In genomic region chr11:124070906-124071621, GRCh38 we compare ENCODE assay signal across 8 cellular contexts. TPM values are rescaled to one million over a fixed set of nuclear protein-coding genes. Genes with fewer than 3 reads are reported as not detected.
DNase-seq lines count a peak whose midpoint lies in the region; ATAC-seq and TF ChIP-seq lines count a peak whose summit lies in the region.

No MANE protein-coding gene starts in this region.

- no peak overlapping the region for H3K4me3 ChIP-seq in uterus

- H3K36me3 ChIP-seq in uterus, result no peaks in the 10 kb centered on the region

- ATAC-seq in GM21390 (IDR thresholded peaks at IDR 0.05; ENCODE audit: unreplicated experiment) (peak; percentile 87), foreskin keratinocyte (peak; percentile 4)
- ATAC-seq in activated T-helper 17 cell treated with anti-CD3 and anti-CD28 coated beads, Interleukin-2, amount 50 U/mL, for 72 hours (replicated peaks), result peak; percentile 42

- TF ChIP-seq CTCF in foreskin keratinocyte (conservative IDR thresholded peaks at IDR 0.05) (peak; percentile 85), uterus (IDR thresholded peaks at IDR 0.05) (peak; percentile 45 to 64 (median 57))

- H3K4me1 ChIP-seq in foreskin keratinocyte, result peaks cover 13% of the 10 kb centered on the region
- H3K4me1 ChIP-seq in uterus, result no peaks in the 10 kb centered on the region

- H3K27me3 ChIP-seq in foreskin keratinocyte (peaks cover 8% of the 10 kb centered on the region), uterus (no peaks in the 10 kb centered on the region)

- no peak for TF ChIP-seq POLR2A in uterus (IDR thresholded peaks at IDR 0.05)

- H3K27ac ChIP-seq in foreskin keratinocyte (no peak overlapping the region), uterus (no peak overlapping the region)

- H3K4me1 Mint-ChIP-seq in activated T-helper 17 cell treated with anti-CD3 and anti-CD28 coated beads, Interleukin-2, amount 50 U/mL, for 72 hours, result no peaks in the 10 kb centered on the region

- H3K9me3 Mint-ChIP-seq in activated T-helper 17 cell treated with anti-CD3 and anti-CD28 coated beads, Interleukin-2, amount 50 U/mL, for 72 hours, result no peaks in the 10 kb centered on the region

- intact Hi-C loops in posterior cingulate gyrus (cut with DNase I) (loop anchor here (5.0 to 10.0 kb wide), 2 partner anchors 261 to 514 kb away; no protein-coding TSS in a partner anchor), uterus (cut with DNase I; ENCODE audit: low total_unique reads) (no loop called here)

- H3K4me3 Mint-ChIP-seq in activated T-helper 17 cell treated with anti-CD3 and anti-CD28 coated beads, Interleukin-2, amount 50 U/mL, for 72 hours, result no peak overlapping the region

- H3K36me3 Mint-ChIP-seq in activated T-helper 17 cell treated with anti-CD3 and anti-CD28 coated beads, Interleukin-2, amount 50 U/mL, for 72 hours (ENCODE audit: low read depth), result no peaks in the 10 kb centered on the region

- H3K27me3 Mint-ChIP-seq in activated T-helper 17 cell treated with anti-CD3 and anti-CD28 coated beads, Interleukin-2, amount 50 U/mL, for 72 hours, result peaks cover 35% of the 10 kb centered on the region

- H3K27ac Mint-ChIP-seq in activated T-helper 17 cell treated with anti-CD3 and anti-CD28 coated beads, Interleukin-2, amount 50 U/mL, for 72 hours, result no peak overlapping the region

- no peaks in the 10 kb centered on the region for H3K9me3 ChIP-seq in uterus

- DNase-seq in DMS53 treated with DMSO at 0.1 percent for 48 hours (lab: John Stamatoyannopoulos, UW; ENCODE audit: unreplicated experiment), result peak; percentile 84
- DNase-seq in HS-5 (ENCODE audit: low read depth), result peak; percentile 43
- DNase-seq in RPMI8226, result peak; percentile 42
- DNase-seq in foreskin keratinocyte, result peak in 1 of 2 donors; percentile 49
- peak; percentile 59 to 97 (median 79) for DNase-seq in posterior cingulate gyrus
- DNase-seq in uterus, result peak; percentile 28 to 58

RNA-seq across cellular contexts. Expression of gene OR10G7, which starts 29.9 kb away (rescaled TPM):
- total RNA-seq in activated T-helper 17 cell treated with anti-CD3 and anti-CD28 coated beads, Interleukin-2, amount 50 U/mL, for 72 hours, result not detected
- total RNA-seq in foreskin keratinocyte (not detected in 2 replicates), uterus (not detected)
- polyA plus RNA-seq in foreskin keratinocyte, result not detected in 2 replicates

RNA-seq across cellular contexts. Expression of gene VWA5A, which starts 44.2 kb away (rescaled TPM):
- total RNA-seq in activated T-helper 17 cell treated with anti-CD3 and anti-CD28 coated beads, Interleukin-2, amount 50 U/mL, for 72 hours, result 1 to 10 TPM; 5.3 to 6.3 TPM
- total RNA-seq in foreskin keratinocyte (14.3 and 20.0 TPM in 2 replicates), uterus (10 to 100 TPM; 10.9 to 31.0 (median 15.0) TPM)
- polyA plus RNA-seq in foreskin keratinocyte, result 10.1 and 12.5 TPM in 2 replicates

RNA-seq across cellular contexts. Expression of gene OR10G8, which starts 44.5 kb away (rescaled TPM):
- total RNA-seq in activated T-helper 17 cell treated with anti-CD3 and anti-CD28 coated beads, Interleukin-2, amount 50 U/mL, for 72 hours, result not detected
- total RNA-seq in foreskin keratinocyte (not detected in 2 replicates), uterus (not detected)
- not detected in 2 replicates for polyA plus RNA-seq in foreskin keratinocyte

RNA-seq across cellular contexts. Expression of gene OR10G9, which starts 48.3 kb away (rescaled TPM):
- total RNA-seq in activated T-helper 17 cell treated with anti-CD3 and anti-CD28 coated beads, Interleukin-2, amount 50 U/mL, for 72 hours, result not detected
- total RNA-seq in foreskin keratinocyte (not detected in 2 replicates), uterus (under 1 TPM in 1 of 4 donors, not detected in 3; 0.83 TPM)
- polyA plus RNA-seq in foreskin keratinocyte, result not detected in 2 replicates

RNA-seq across cellular contexts. Expression of gene OR10G4, which starts 58.3 kb away (rescaled TPM):
- not detected for total RNA-seq in activated T-helper 17 cell treated with anti-CD3 and anti-CD28 coated beads, Interleukin-2, amount 50 U/mL, for 72 hours
- total RNA-seq in foreskin keratinocyte (not detected in 2 replicates), uterus (under 1 TPM in 1 of 4 donors, not detected in 3; 0.28 TPM)
- not detected in 2 replicates for polyA plus RNA-seq in foreskin keratinocyte

Comparison
In these comparisons a context has a peak if more than half of its experiments do, and no peak if none do; other contexts are left out.
1. ATAC-seq: peak in every context shown above with its lines; median percentile 87 in GM21390; 42 in activated T-helper 17 cell treated with anti-CD3 and anti-CD28 coated beads, Interleukin-2, amount 50 U/mL, for 72 hours; 4 in foreskin keratinocyte.